ENCODE assay signal across 22 cellular contexts in genomic region chr19:1425902-1426301, GRCh38. TPM values are rescaled to one million over a fixed set of nuclear protein-coding genes. Genes with fewer than 3 reads are reported as not detected.
"Had no signal": no experiment of that assay in that cellular context is flagged by ENCODE, and none has a peak within 500 bp of the region (broad histone marks: within the 10 kb centered on the region; RNA-seq: fewer than 3 reads in every experiment).

No MANE protein-coding gene starts in this region.

- DNase-seq: activated CD4-positive, alpha-beta T cell treated with anti-CD3 and anti-CD28 coated beads, Interleukin-2, amount 10 ng/mL, durations not matched to agents 24 days and 14 days; activated CD4-positive, CD25-positive, alpha-beta regulatory T cell; activated CD8-positive, alpha-beta memory T cell treated with anti-CD3 and anti-CD28 coated beads, Interleukin-2, amount 50 U/mL, for 4 hours; activated CD8-positive, alpha-beta T cell treated with anti-CD3 and anti-CD28 coated beads, Interleukin-2, amount 10 ng/mL, durations not matched to agents 7 days and 5 days; activated gamma-delta T cell; activated naive CD8-positive, alpha-beta T cell treated with anti-CD3 and anti-CD28 coated beads for 36 hours; activated T-cell treated with anti-CD3 and anti-CD28 coated beads, Interleukin-2, amount 50 U/mL, for 48 hours; amygdala; central memory CD4-positive, alpha-beta T cell; effector CD4-positive, alpha-beta T cell; kidney; left lung; natural killer cell; sigmoid colon; spleen; stomach; SW 1271 had no signal

- H3K9me3 Mint-ChIP-seq: activated CD4-positive, alpha-beta T cell treated with anti-CD3 and anti-CD28 coated beads, Interleukin-2, amount 10 ng/mL, durations not matched to agents 24 days and 14 days; activated naive CD8-positive, alpha-beta T cell treated with anti-CD3 and anti-CD28 coated beads for 36 hours; brain; memory B cell; natural killer cell had no signal

- H3K27me3 ChIP-seq: gastroesophageal sphincter, left lung, sigmoid colon, spleen, stomach had no signal

- H3K27me3 Mint-ChIP-seq: activated CD4-positive, alpha-beta T cell treated with anti-CD3 and anti-CD28 coated beads, Interleukin-2, amount 10 ng/mL, durations not matched to agents 24 days and 14 days; activated naive CD8-positive, alpha-beta T cell treated with anti-CD3 and anti-CD28 coated beads for 36 hours; brain; memory B cell had no signal

- H3K4me1 Mint-ChIP-seq: activated CD4-positive, alpha-beta T cell treated with anti-CD3 and anti-CD28 coated beads, Interleukin-2, amount 10 ng/mL, durations not matched to agents 24 days and 14 days; memory B cell had no signal

- H3K4me1 ChIP-seq: gastroesophageal sphincter had no signal

- H3K4me3 Mint-ChIP-seq: activated CD4-positive, alpha-beta T cell treated with anti-CD3 and anti-CD28 coated beads, Interleukin-2, amount 10 ng/mL, durations not matched to agents 24 days and 14 days; activated CD8-positive, alpha-beta T cell treated with anti-CD3 and anti-CD28 coated beads, Interleukin-2, amount 10 ng/mL, durations not matched to agents 7 days and 5 days; activated naive CD8-positive, alpha-beta T cell treated with anti-CD3 and anti-CD28 coated beads for 36 hours; memory B cell; natural killer cell had no signal

- H3K27ac Mint-ChIP-seq: activated CD4-positive, alpha-beta T cell treated with anti-CD3 and anti-CD28 coated beads, Interleukin-2, amount 10 ng/mL, durations not matched to agents 24 days and 14 days; activated CD8-positive, alpha-beta T cell treated with anti-CD3 and anti-CD28 coated beads, Interleukin-2, amount 10 ng/mL, durations not matched to agents 7 days and 5 days; activated naive CD8-positive, alpha-beta T cell treated with anti-CD3 and anti-CD28 coated beads for 36 hours; memory B cell; natural killer cell had no signal

- H3K4me3 ChIP-seq: coronary artery, gastroesophageal sphincter, left lung, sigmoid colon, spleen, stomach, thoracic aorta had no signal

- H3K36me3 Mint-ChIP-seq: natural killer cell had no signal

- H3K9me3 ChIP-seq: gastroesophageal sphincter, left lung, sigmoid colon, spleen, stomach, thoracic aorta had no signal

- H3K27ac ChIP-seq: coronary artery, gastroesophageal sphincter, left lung, sigmoid colon, spleen, stomach, thoracic aorta had no signal

- ATAC-seq: activated CD8-positive, alpha-beta T cell treated with anti-CD3 and anti-CD28 coated beads, Interleukin-2, amount 10 ng/mL, durations not matched to agents 7 days and 5 days; gastroesophageal sphincter; left lung; natural killer cell had no signal

RNA-seq across cellular contexts. Expression of gene APC2, which starts 24.0 kb away (rescaled TPM):
- total RNA-seq: activated CD8-positive, alpha-beta T cell treated with anti-CD3 and anti-CD28 coated beads, Interleukin-2, amount 10 ng/mL, durations not matched to agents 7 days and 5 days had no signal
